Comparison of ENCODE assay signal across 1 cellular context in the genomic region with DNA sequence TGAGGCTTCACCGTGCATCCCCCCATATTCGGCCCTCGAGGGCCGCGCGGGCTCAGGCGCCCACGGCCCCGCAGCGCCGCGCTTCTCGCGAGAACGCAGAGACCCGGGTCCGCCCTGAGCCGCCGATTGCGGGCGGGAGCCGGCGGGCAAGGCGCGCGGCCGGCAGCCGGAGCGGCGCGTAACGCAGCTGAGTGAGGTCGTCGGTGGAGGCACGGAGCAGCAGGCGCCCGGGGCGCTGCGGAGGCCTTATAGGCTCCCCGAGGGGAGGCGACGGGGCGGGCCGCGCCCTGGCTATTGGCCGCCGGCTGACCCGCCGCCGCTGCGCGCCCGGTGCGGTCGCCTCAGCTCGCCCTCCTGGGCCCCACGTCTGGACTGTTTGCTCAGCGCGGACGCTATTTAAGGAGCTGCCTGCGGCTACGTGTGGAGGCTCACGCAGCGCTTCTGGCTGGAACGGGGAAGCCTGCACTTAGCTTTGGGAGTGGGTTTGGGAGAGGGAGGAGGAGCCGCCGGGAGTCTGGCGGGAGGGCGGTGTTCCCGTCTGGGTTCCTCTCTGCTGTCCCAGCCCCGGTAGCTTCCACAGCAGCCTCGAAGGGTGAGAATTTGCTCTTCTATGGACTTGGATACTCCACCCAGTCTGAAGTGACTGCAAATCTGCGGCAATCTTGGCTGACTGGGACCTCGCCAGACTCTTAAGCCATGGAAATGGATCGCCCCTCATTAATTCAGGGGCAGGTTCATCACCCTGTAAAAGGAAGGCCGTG.
TF ChIP-seq lines count a peak whose summit lies in the region.

A gene (minus strand): TSS at position 221 of the 761 bp plus-strand sequence. CDS start 195 bp downstream, at position 26.

TF ChIP-seq in HCT116, 20 proteins besides CTCF, POLR2A, EP300 and RAD21:
- TF ChIP-seq POLR2AphosphoS5 (IDR thresholded peaks at IDR 0.05; ENCODE audit: low read depth, low read length) = peak; percentile 82
- no peak for TF ChIP-seq JUND (IDR thresholded peaks at IDR 0.05)
- TF ChIP-seq SIN3A (IDR thresholded peaks at IDR 0.05; ENCODE audit: low read depth) = peak; percentile 49; the same call in 1 of the 2 replicates
- no peak for TF ChIP-seq ZNF274 (IDR thresholded peaks at IDR 0.05; ENCODE audit: low read depth, low read length)
- TF ChIP-seq SP1 (IDR thresholded peaks at IDR 0.05; ENCODE audit: low read depth) = no peak
- peak; percentile 39 for TF ChIP-seq TCF7L2 (IDR thresholded peaks at IDR 0.05; ENCODE audit: borderline replicate concordance, extremely low read depth, insufficient read depth, insufficient read length)
- TF ChIP-seq ZFX (IDR thresholded peaks at IDR 0.05) = peak; percentile 74
- TF ChIP-seq, protein P1, sequence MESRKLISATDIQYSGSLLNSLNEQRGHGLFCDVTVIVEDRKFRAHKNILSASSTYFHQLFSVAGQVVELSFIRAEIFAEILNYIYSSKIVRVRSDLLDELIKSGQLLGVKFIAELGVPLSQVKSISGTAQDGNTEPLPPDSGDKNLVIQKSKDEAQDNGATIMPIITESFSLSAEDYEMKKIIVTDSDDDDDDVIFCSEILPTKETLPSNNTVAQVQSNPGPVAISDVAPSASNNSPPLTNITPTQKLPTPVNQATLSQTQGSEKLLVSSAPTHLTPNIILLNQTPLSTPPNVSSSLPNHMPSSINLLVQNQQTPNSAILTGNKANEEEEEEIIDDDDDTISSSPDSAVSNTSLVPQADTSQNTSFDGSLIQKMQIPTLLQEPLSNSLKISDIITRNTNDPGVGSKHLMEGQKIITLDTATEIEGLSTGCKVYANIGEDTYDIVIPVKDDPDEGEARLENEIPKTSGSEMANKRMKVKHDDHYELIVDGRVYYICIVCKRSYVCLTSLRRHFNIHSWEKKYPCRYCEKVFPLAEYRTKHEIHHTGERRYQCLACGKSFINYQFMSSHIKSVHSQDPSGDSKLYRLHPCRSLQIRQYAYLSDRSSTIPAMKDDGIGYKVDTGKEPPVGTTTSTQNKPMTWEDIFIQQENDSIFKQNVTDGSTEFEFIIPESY (IDR thresholded peaks at IDR 0.05; ENCODE audit: extremely low read depth, insufficient replicate concordance, low read length) = peak; percentile 92
